ENCODE assay signal across 8 cellular contexts in genomic region chr2:169693344-169693743, GRCh38. TPM values are rescaled to one million over a fixed set of nuclear protein-coding genes. Genes with fewer than 3 reads are reported as not detected.
A peak's percentile ranks its signal among the peaks of the same experiment; 100 is the strongest.
DNase-seq lines count a peak whose midpoint lies in the region; ATAC-seq, FAIRE-seq and TF ChIP-seq lines count a peak whose summit lies in the region.

No MANE protein-coding gene starts in this region.

- peak in 1 of 2 experiments; percentile 17 for DNase-seq in A549 (ENCODE audit: low read depth in 1 of 2, low spot score in 1 of 2)
- DNase-seq in GM13977 (ENCODE audit: low spot score) = no peak
- peak; percentile 7 for DNase-seq in T follicular helper cell (ENCODE audit: low read depth)
- DNase-seq in ureter (ENCODE audit: low spot score) = no peak
- no peak for DNase-seq in activated CD8-positive, alpha-beta memory T cell treated with anti-CD3 and anti-CD28 coated beads for 24 hours

- H3K27me3 ChIP-seq in iPS-18a (ENCODE audit: control insufficient read depth, insufficient read depth, low read length) = no peaks in the 10 kb centered on the region

- H3K4me3 ChIP-seq in A549 (peak overlapping the region; percentile 72; the same call in 2 of the 3 replicates), iPS-18a (ENCODE audit: low read length) (peak overlapping the region; percentile 96)

- POLR2A ChIA-PET in A549 (lab: Yijun Ruan, JAX) = no interaction called here

- WGBS in A549 (ENCODE audit: missing lambda C conversion rate) = 11% methylated on average over 4 of the region's 4 CpGs

- ATAC-seq in A549 (no peak), GM19395 (IDR thresholded peaks at IDR 0.05; ENCODE audit: unreplicated experiment) (no peak), HG03469 (IDR thresholded peaks at IDR 0.05; ENCODE audit: unreplicated experiment) (no peak)

- H3K9me3 ChIP-seq in A549 (peaks cover 3% of the 10 kb centered on the region; the same call in 1 of the 3 replicates), iPS-18a (ENCODE audit: control insufficient read depth, low read depth, low read length) (no peaks in the 10 kb centered on the region)

- H3K9ac ChIP-seq in iPS-18a (ENCODE audit: low read length) = peak overlapping the region; percentile 92

- H3K4me2 ChIP-seq in A549 = peak overlapping the region; percentile 96

- in situ Hi-C loops in GM13977 (cut with MboI; ENCODE audit: low pct_unique_long_range_greater_than_20kb, low sequenced_read_pairs, unreplicated experiment) = no loop called here

- peaks cover 14% of the 10 kb centered on the region for H3K36me3 ChIP-seq in iPS-18a (ENCODE audit: control insufficient read depth, low read depth, low read length)

- no peak for TF ChIP-seq EP300 in A549 (IDR thresholded peaks at IDR 0.05)

- TF ChIP-seq POLR2A in A549 (IDR thresholded peaks at IDR 0.05; ENCODE audit: low read length) = no peak

- FAIRE-seq in A549 (lab: Jason Lieb, UNC) = no peak

- H3K27ac ChIP-seq in A549 (no peak overlapping the region), iPS-18a (ENCODE audit: low read length) (no peak overlapping the region)

- H3K4me1 ChIP-seq in A549 (peaks cover 16% of the 10 kb centered on the region; the same call in 2 of the 3 replicates), iPS-18a (ENCODE audit: control insufficient read depth, low read depth, low read length) (no peaks in the 10 kb centered on the region)

- CTCF ChIA-PET in A549 (lab: Yijun Ruan, JAX) = interaction anchor here (0.8 to 1.6 kb wide), 3 partner anchors 12 to 120 kb away, joined by 3 to 5 read pairs (median 3); partner anchors contain the start of gene FASTKD1

- no peak for TF ChIP-seq RAD21 in A549 (conservative IDR thresholded peaks at IDR 0.05 in 1 of 2, IDR thresholded peaks at IDR 0.05 in 1 of 2)

- no peak for TF ChIP-seq CTCF in A549 (IDR thresholded peaks at IDR 0.05)
- TF ChIP-seq CTCF in GM13977 (IDR thresholded peaks at IDR 0.05; ENCODE audit: extremely low read depth, insufficient read depth, missing control alignments) = peak; percentile 25

TF ChIP-seq in A549, 52 proteins besides CTCF, POLR2A, EP300 and RAD21:
- TF ChIP-seq PBX3 (IDR thresholded peaks at IDR 0.05) (no peak), CHD2 (IDR thresholded peaks at IDR 0.05; ENCODE audit: low read length, partially characterized antibody) (no peak)

RNA-seq across cellular contexts. Expression of gene CFAP210, which starts 0.9 kb away (rescaled TPM):
- polyA plus RNA-seq in A549 (2011; rRNA removed) (0.07 and 0.31 TPM in 2 replicates), A549 (2017; fragmentation: RNase III; extraction: RNeasy Plus Mini Kit Qiagen cat#74134 plus additional on column Dnase treatment) (0.30 to 0.35 TPM (median 0.34 TPM) in 3 replicates)
- polyA plus RNA-seq in A549 (2012; cell fraction: cytosol; rRNA removed) = 0.12 and 0.13 TPM in 2 replicates
- polyA plus RNA-seq in A549 (2012; cell fraction: nucleus; rRNA removed) = 0.05 and 0.06 TPM in 2 replicates
- not detected in 2 replicates for polyA minus RNA-seq in A549 (2011; rRNA and poly(A)+ RNA removed)
- 0.49 TPM for total RNA-seq in ureter

RNA-seq across cellular contexts. Expression of gene PHOSPHO2, which starts 0.9 kb away (rescaled TPM):
- polyA plus RNA-seq in A549 (2011; rRNA removed) (4.0 and 5.1 TPM in 2 replicates), A549 (2017; fragmentation: RNase III; extraction: RNeasy Plus Mini Kit Qiagen cat#74134 plus additional on column Dnase treatment) (3.9 to 4.4 TPM (median 4.3 TPM) in 3 replicates)
- 1.1 TPM in 2 replicates for polyA plus RNA-seq in A549 (2012; cell fraction: cytosol; rRNA removed)
- polyA plus RNA-seq in A549 (2012; cell fraction: nucleus; rRNA removed) = 0.48 and 1.4 TPM in 2 replicates
- 0.78 and 1.1 TPM in 2 replicates for polyA minus RNA-seq in A549 (2011; rRNA and poly(A)+ RNA removed)
- total RNA-seq in ureter = 14.7 TPM

RNA-seq across cellular contexts. Expression of gene KLHL23, which starts 40.3 kb away (rescaled TPM):
- polyA plus RNA-seq in A549 (2011; rRNA removed) (19.6 and 22.9 TPM in 2 replicates), A549 (2017; fragmentation: RNase III; extraction: RNeasy Plus Mini Kit Qiagen cat#74134 plus additional on column Dnase treatment) (10.1 to 11.0 TPM (median 10.8 TPM) in 3 replicates)
- polyA plus RNA-seq in A549 (2012; cell fraction: cytosol; rRNA removed) = 5.0 and 7.0 TPM in 2 replicates
- polyA plus RNA-seq in A549 (2012; cell fraction: nucleus; rRNA removed) = 2.3 and 2.9 TPM in 2 replicates
- 8.4 and 10.5 TPM in 2 replicates for polyA minus RNA-seq in A549 (2011; rRNA and poly(A)+ RNA removed)
- total RNA-seq in ureter = 12.4 TPM
